Comparison of ENCODE assay signal across 1 cellular context in genomic region chr19:5214902-5215301, GRCh38.
TF ChIP-seq lines count a peak whose summit lies in the region.

No MANE protein-coding gene starts in this region.

TF ChIP-seq in GM23338, 12 proteins besides CTCF, POLR2A, EP300 and RAD21 (continued from another document):
- TF ChIP-seq REST (IDR thresholded peaks at IDR 0.05; ENCODE audit: unreplicated experiment) (no peak), EZH2 (IDR thresholded peaks at IDR 0.05; ENCODE audit: low read depth, unreplicated experiment) (no peak), ZNF331 (CRISPR knock-in tag; IDR thresholded peaks at IDR 0.05; ENCODE audit: low read depth) (no peak), POLR2AphosphoS5 (IDR thresholded peaks at IDR 0.05; ENCODE audit: low read depth) (no peak), ZNF462 (CRISPR knock-in tag; IDR thresholded peaks at IDR 0.05) (no peak), JUNB (IDR thresholded peaks at IDR 0.05; ENCODE audit: unreplicated experiment) (no peak), CREB1 (CRISPR knock-in tag; IDR thresholded peaks at IDR 0.05; ENCODE audit: low read depth) (no peak), EZH2phosphoT487 (IDR thresholded peaks at IDR 0.05; ENCODE audit: unreplicated experiment) (no peak)
